ENCODE assay signal across 14 cellular contexts in genomic region chr2:96329416-96329815, GRCh38.
DNase-seq lines count a peak whose midpoint lies in the region; ATAC-seq, FAIRE-seq and TF ChIP-seq lines count a peak whose summit lies in the region.
"Had no signal": no experiment of that assay in that cellular context is flagged by ENCODE, and none has a peak within 500 bp of the region (broad histone marks: within the 10 kb centered on the region; RNA-seq: fewer than 3 reads in every experiment).

No MANE protein-coding gene starts in this region.

- ATAC-seq in GM19455 (IDR thresholded peaks at IDR 0.05; ENCODE audit: unreplicated experiment) (no peak), HG03439 (IDR thresholded peaks at IDR 0.05; ENCODE audit: unreplicated experiment) (no peak)
- ATAC-seq: activated CD8-positive, alpha-beta memory T cell treated with anti-CD3 and anti-CD28 coated beads, Interleukin-2, amount 10 ng/mL, durations not matched to agents 7 days and 5 days; right cardiac atrium had no signal

- DNase-seq in AML-193 (lab: John Stamatoyannopoulos, UW) (peak; percentile 52 to 82), HS-5 (ENCODE audit: low read depth) (peak; percentile 98), RCC 7860 (ENCODE audit: low spot score) (peak; percentile 53), fibroblast of pulmonary artery (ENCODE audit: low read depth) (peak; percentile 95), activated gamma-delta T cell (lab: John Stamatoyannopoulos, UW) (no peak), putamen (ENCODE audit: low spot score) (no peak)
- DNase-seq: activated CD8-positive, alpha-beta memory T cell treated with anti-CD3 and anti-CD28 coated beads, Interleukin-2, amount 10 ng/mL, durations not matched to agents 7 days and 5 days; Karpas-422; right cardiac atrium; thyroid gland had no signal

- no peak for TF ChIP-seq CTCF in fibroblast of pulmonary artery (IDR thresholded peaks at IDR 0.05; ENCODE audit: low read length, missing control alignments)

- H3K4me3 ChIP-seq in fibroblast of pulmonary artery (replicated peaks; ENCODE audit: low read depth, low read length), result no peak overlapping the region
- H3K4me3 ChIP-seq: BLaER1 treated with 17β-estradiol and CSF1 and Interleukin-3, amounts not matched to agents 10 nM and 100 nM; thyroid gland had no signal

- FAIRE-seq in RCC 7860 (lab: Jason Lieb, UNC), result peak; percentile 81
- FAIRE-seq: endometrium had no signal

Comparison
In these comparisons a context has a peak if more than half of its experiments do, and no peak if none do; other contexts are left out.
1. DNase-seq: peak in AML-193 (2 of 2), HS-5 (single experiment), RCC 7860 (single experiment) and fibroblast of pulmonary artery (single experiment); none in activated gamma-delta T cell (single experiment) and putamen (single experiment).